ENCODE assay signal across 17 cellular contexts in the genomic region with DNA sequence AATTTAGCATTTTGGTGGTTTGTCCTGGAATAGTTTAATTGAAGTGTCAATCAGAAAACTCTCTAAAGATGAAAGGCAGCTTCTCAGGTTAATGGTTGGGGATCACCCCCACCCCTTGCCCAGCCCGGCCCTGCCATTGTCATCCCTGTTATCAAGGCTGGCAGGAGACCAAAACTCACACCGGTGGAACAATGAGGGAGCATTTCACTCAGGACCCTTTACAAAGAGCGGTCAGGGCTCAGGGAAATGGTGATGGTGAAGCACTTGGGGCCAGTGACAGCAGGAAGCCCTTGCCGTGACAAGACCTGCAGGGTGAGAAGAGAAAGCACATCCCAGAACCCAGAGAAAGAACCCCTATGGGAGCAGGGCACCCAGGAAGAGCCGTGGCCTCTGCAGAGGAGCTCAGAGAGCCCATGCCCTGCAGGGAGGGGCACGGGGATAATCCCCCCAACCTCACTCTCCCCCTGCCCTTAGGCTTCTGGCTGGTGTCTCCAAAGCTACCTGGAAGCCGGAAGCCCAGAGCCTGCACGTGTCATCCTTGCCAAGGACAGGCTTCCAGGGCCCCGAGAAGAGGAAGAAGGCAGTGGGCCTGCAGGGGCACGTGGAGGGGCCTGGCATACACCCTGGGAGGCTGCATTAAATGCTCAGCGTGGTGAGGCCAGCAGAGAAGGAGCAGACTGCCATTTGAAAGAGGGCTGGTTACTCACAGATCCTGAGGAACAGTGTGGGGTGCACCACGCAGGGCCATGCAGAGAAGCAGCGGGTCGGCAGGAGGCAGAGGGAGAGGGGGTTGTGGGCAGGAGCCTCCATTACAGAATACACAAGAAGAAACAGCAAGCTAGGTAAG.
"Had no signal": no experiment of that assay in that cellular context is flagged by ENCODE, and none has a peak within 500 bp of the region (broad histone marks: within the 10 kb centered on the region; RNA-seq: fewer than 3 reads in every experiment).

No MANE protein-coding gene starts in this region.

- H3K4me3 ChIP-seq: dorsolateral prefrontal cortex, esophagus muscularis mucosa, left lung, sigmoid colon, upper lobe of left lung had no signal

- H3K4me1 ChIP-seq: esophagus muscularis mucosa, left lung, sigmoid colon, upper lobe of left lung had no signal

- H3K36me3 ChIP-seq: esophagus muscularis mucosa, left lung, sigmoid colon, upper lobe of left lung had no signal

- H3K27ac ChIP-seq: dorsolateral prefrontal cortex, esophagus muscularis mucosa, left lung, sigmoid colon, upper lobe of left lung had no signal

- DNase-seq: activated CD4-positive, alpha-beta T cell treated with anti-CD3 and anti-CD28 coated beads, Interleukin-2, amount 50 U/mL, for 48 hours; activated CD4-positive, CD25-positive, alpha-beta regulatory T cell treated with anti-CD3 and anti-CD28 coated beads, Interleukin-2, amount 50 U/mL, for 72 hours; activated CD8-positive, alpha-beta memory T cell treated with anti-CD3 and anti-CD28 coated beads, Interleukin-2, amount 10 ng/mL, durations not matched to agents 7 days and 5 days; activated effector memory CD4-positive, alpha-beta T cell treated with anti-CD3 and anti-CD28 coated beads, Interleukin-2, amount 50 U/mL, for 16 hours; activated T-cell treated with anti-CD3 and anti-CD28 coated beads, Interleukin-2, amount 50 U/mL, for 24 hours; amygdala; cerebellar nuclear complex; dorsolateral prefrontal cortex; glutamatergic neuron; left lung; nephron progenitor cell; sigmoid colon; stimulated activated CD4-positive, alpha-beta T cell treated with anti-CD3 and anti-CD28 coated beads, Interleukin-4, amount 100 ng/mL, for 1 hour; stimulated activated CD8-positive, alpha-beta memory T cell treated with anti-CD3 and anti-CD28 coated beads, Interleukin-4, amount 100 ng/mL, for 48 hours; stimulated activated naive CD8-positive, alpha-beta T cell treated with anti-CD3 and anti-CD28 coated beads, Interleukin-15, Interleukin-2, amounts not matched to agents 100 U/mL and 50 U/mL, for 24 hours had no signal

- H3K9me3 ChIP-seq: esophagus muscularis mucosa, left lung, sigmoid colon, upper lobe of left lung had no signal

- H3K27me3 ChIP-seq: upper lobe of left lung had no signal
